In the genomic region with DNA sequence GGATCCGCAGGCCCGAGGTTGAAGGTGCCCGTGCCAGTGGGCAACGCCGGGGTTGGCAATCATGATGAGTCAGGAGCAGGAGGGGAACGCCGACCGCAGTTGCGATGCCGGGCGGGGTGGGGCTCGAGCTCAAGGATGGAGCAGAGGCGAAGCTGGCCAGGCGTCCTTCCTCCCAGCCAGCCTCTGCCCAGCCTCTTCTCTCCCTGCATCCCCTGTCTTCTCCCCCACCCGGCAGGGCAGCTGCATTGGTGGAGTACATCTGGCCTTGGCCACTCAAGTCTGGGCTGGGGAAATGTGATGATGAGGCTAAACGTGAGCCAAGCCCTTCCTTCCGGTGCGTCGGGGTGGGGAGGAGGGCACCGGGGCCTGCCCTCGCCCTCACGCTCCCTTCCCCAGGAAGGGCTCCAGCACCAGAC, we compare ENCODE assay signal across 2 cellular contexts.
TF ChIP-seq lines count a peak whose summit lies in the region.

No MANE protein-coding gene starts in this region.

TF ChIP-seq in GM12878, 131 proteins besides CTCF, POLR2A, EP300 and RAD21:
- TF ChIP-seq POLR2AphosphoS2 (IDR thresholded peaks at IDR 0.05; ENCODE audit: low read depth, low read length) (no peak), MLLT1 (IDR thresholded peaks at IDR 0.05) (no peak), PBX3 (IDR thresholded peaks at IDR 0.05; ENCODE audit: insufficient replicate concordance, low read depth, low read length) (peak; percentile 19), SPI1 (IDR thresholded peaks at IDR 0.05; ENCODE audit: borderline replicate concordance, insufficient read depth, low read depth, low read length) (no peak)

TF ChIP-seq in liver, 16 proteins besides CTCF, POLR2A, EP300 and RAD21:
- TF ChIP-seq SP1 (IDR thresholded peaks at IDR 0.05) = no peak
- peak; percentile 20 for TF ChIP-seq NR2F2 (IDR thresholded peaks at IDR 0.05)
- no peak for TF ChIP-seq FOXA2 (IDR thresholded peaks at IDR 0.05)
- TF ChIP-seq ATF3 (IDR thresholded peaks at IDR 0.05) = no peak
